In genomic region chr4:34220601-34221000, GRCh38 we compare ENCODE assay signal across 25 cellular contexts.
"Had no signal": no experiment of that assay in that cellular context is flagged by ENCODE, and none has a peak within 500 bp of the region (broad histone marks: within the 10 kb centered on the region; RNA-seq: fewer than 3 reads in every experiment).

No MANE protein-coding gene starts in this region.

- H3K4me1 Mint-ChIP-seq: central memory CD8-positive, alpha-beta T cell; immature natural killer cell; naive B cell; nephron progenitor cell; stimulated activated naive B cell treated with anti-CD40 and anti-IgM and Interleukin-4, amounts not matched to agents 10 μg/mL and 1 μg/mL and 100 μg/mL, for 72 hours had no signal

- H3K4me3 Mint-ChIP-seq: central memory CD8-positive, alpha-beta T cell; immature natural killer cell; naive B cell; nephron progenitor cell; stimulated activated naive B cell treated with anti-CD40 and anti-IgM and Interleukin-4, amounts not matched to agents 10 μg/mL and 1 μg/mL and 100 μg/mL, for 72 hours had no signal

- H3K36me3 ChIP-seq: esophagus muscularis mucosa, gastroesophageal sphincter, right lobe of liver, stomach had no signal

- H3K27me3 ChIP-seq: esophagus muscularis mucosa, gastroesophageal sphincter, right lobe of liver, stomach had no signal

- H3K9me3 ChIP-seq: psoas muscle, right lobe of liver had no signal

- H3K36me3 Mint-ChIP-seq: naive B cell; stimulated activated naive B cell treated with anti-CD40 and anti-IgM and Interleukin-4, amounts not matched to agents 10 μg/mL and 1 μg/mL and 100 μg/mL, for 72 hours had no signal

- H3K27ac ChIP-seq: epithelial cell of prostate, esophagus muscularis mucosa, gastroesophageal sphincter, psoas muscle, right lobe of liver, skin epidermis, stomach had no signal

- H3K27ac Mint-ChIP-seq: immature natural killer cell; nephron progenitor cell; stimulated activated naive B cell treated with anti-CD40 and anti-IgM and Interleukin-4, amounts not matched to agents 10 μg/mL and 1 μg/mL and 100 μg/mL, for 72 hours had no signal

- ATAC-seq: gastroesophageal sphincter; left cardiac atrium; left ventricle myocardium superior; psoas muscle; stimulated activated naive B cell treated with anti-CD40 and anti-IgM and Interleukin-4, amounts not matched to agents 10 μg/mL and 1 μg/mL and 100 μg/mL, for 72 hours had no signal

- H3K27me3 Mint-ChIP-seq: central memory CD8-positive, alpha-beta T cell; naive B cell; stimulated activated naive B cell treated with anti-CD40 and anti-IgM and Interleukin-4, amounts not matched to agents 10 μg/mL and 1 μg/mL and 100 μg/mL, for 72 hours had no signal

- H3K4me1 ChIP-seq: esophagus muscularis mucosa, gastroesophageal sphincter, psoas muscle, right lobe of liver, stomach had no signal

- DNase-seq: effector memory CD4-positive, alpha-beta T cell; glutamatergic neuron; immature natural killer cell; kidney; left cardiac atrium; left ventricle myocardium superior; mesenchymal stem cell; midbrain; naive B cell; nephron progenitor cell; psoas muscle; retina; right lobe of liver; stimulated activated CD4-positive, alpha-beta T cell treated with anti-CD3 and anti-CD28 coated beads, Interleukin-2, amount 100 ng/mL, for 24 hours; stimulated activated CD4-positive, alpha-beta T cell treated with anti-CD3 and anti-CD28 coated beads, Interleukin-4, amount 100 ng/mL, for 4 hours; stimulated activated naive B cell treated with anti-CD40 and anti-IgM and Interleukin-4, amounts not matched to agents 10 μg/mL and 1 μg/mL and 100 μg/mL, for 72 hours; stomach; substantia nigra; trophoblast cell had no signal

- H3K4me3 ChIP-seq: esophagus muscularis mucosa, gastroesophageal sphincter, lung, psoas muscle, right lobe of liver, skin epidermis, stomach had no signal
